Comparison of ENCODE assay signal across 1 cellular context in the genomic region with DNA sequence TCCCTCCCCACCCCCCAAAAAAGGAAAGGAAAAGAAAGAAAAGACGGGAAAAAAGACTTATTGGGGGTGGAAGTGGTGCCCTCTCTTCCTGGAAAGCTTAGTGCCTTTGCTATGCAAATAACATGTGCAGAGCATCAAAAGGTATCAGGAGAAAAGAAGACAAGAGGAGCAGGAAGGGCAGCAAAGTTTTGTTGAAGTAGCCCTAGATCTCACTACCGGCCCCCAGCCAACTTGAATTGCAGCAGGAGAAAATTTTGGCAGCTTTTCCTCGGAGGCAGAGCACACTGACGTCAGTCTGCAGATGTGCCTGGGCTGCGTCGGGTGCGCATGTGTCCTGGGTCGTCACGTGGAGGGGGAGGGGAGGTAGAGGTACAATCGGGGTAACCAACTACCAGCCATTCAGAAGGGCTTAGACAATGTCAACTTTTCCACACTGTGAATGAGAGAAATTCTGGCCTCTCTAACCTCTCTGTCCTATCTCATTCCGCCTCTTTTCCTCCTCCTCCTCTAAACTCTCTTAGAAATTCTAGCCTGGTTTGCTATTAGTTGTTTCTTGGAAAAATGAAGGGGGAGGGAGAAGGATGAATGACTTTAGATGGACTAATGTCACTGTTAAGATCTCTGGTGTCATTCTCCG.
TF ChIP-seq lines count a peak whose summit lies in the region.

A gene with protein sequence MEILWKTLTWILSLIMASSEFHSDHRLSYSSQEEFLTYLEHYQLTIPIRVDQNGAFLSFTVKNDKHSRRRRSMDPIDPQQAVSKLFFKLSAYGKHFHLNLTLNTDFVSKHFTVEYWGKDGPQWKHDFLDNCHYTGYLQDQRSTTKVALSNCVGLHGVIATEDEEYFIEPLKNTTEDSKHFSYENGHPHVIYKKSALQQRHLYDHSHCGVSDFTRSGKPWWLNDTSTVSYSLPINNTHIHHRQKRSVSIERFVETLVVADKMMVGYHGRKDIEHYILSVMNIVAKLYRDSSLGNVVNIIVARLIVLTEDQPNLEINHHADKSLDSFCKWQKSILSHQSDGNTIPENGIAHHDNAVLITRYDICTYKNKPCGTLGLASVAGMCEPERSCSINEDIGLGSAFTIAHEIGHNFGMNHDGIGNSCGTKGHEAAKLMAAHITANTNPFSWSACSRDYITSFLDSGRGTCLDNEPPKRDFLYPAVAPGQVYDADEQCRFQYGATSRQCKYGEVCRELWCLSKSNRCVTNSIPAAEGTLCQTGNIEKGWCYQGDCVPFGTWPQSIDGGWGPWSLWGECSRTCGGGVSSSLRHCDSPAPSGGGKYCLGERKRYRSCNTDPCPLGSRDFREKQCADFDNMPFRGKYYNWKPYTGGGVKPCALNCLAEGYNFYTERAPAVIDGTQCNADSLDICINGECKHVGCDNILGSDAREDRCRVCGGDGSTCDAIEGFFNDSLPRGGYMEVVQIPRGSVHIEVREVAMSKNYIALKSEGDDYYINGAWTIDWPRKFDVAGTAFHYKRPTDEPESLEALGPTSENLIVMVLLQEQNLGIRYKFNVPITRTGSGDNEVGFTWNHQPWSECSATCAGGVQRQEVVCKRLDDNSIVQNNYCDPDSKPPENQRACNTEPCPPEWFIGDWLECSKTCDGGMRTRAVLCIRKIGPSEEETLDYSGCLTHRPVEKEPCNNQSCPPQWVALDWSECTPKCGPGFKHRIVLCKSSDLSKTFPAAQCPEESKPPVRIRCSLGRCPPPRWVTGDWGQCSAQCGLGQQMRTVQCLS (N-terminal part only) (minus strand): TSS at position 286 of the 637 bp plus-strand sequence. CDS start 8,247 bp downstream, outside the sequence.

TF ChIP-seq in K562, 482 proteins besides CTCF, POLR2A, EP300 and RAD21 (continued from another document and continues in another):
- TF ChIP-seq, protein P1, sequence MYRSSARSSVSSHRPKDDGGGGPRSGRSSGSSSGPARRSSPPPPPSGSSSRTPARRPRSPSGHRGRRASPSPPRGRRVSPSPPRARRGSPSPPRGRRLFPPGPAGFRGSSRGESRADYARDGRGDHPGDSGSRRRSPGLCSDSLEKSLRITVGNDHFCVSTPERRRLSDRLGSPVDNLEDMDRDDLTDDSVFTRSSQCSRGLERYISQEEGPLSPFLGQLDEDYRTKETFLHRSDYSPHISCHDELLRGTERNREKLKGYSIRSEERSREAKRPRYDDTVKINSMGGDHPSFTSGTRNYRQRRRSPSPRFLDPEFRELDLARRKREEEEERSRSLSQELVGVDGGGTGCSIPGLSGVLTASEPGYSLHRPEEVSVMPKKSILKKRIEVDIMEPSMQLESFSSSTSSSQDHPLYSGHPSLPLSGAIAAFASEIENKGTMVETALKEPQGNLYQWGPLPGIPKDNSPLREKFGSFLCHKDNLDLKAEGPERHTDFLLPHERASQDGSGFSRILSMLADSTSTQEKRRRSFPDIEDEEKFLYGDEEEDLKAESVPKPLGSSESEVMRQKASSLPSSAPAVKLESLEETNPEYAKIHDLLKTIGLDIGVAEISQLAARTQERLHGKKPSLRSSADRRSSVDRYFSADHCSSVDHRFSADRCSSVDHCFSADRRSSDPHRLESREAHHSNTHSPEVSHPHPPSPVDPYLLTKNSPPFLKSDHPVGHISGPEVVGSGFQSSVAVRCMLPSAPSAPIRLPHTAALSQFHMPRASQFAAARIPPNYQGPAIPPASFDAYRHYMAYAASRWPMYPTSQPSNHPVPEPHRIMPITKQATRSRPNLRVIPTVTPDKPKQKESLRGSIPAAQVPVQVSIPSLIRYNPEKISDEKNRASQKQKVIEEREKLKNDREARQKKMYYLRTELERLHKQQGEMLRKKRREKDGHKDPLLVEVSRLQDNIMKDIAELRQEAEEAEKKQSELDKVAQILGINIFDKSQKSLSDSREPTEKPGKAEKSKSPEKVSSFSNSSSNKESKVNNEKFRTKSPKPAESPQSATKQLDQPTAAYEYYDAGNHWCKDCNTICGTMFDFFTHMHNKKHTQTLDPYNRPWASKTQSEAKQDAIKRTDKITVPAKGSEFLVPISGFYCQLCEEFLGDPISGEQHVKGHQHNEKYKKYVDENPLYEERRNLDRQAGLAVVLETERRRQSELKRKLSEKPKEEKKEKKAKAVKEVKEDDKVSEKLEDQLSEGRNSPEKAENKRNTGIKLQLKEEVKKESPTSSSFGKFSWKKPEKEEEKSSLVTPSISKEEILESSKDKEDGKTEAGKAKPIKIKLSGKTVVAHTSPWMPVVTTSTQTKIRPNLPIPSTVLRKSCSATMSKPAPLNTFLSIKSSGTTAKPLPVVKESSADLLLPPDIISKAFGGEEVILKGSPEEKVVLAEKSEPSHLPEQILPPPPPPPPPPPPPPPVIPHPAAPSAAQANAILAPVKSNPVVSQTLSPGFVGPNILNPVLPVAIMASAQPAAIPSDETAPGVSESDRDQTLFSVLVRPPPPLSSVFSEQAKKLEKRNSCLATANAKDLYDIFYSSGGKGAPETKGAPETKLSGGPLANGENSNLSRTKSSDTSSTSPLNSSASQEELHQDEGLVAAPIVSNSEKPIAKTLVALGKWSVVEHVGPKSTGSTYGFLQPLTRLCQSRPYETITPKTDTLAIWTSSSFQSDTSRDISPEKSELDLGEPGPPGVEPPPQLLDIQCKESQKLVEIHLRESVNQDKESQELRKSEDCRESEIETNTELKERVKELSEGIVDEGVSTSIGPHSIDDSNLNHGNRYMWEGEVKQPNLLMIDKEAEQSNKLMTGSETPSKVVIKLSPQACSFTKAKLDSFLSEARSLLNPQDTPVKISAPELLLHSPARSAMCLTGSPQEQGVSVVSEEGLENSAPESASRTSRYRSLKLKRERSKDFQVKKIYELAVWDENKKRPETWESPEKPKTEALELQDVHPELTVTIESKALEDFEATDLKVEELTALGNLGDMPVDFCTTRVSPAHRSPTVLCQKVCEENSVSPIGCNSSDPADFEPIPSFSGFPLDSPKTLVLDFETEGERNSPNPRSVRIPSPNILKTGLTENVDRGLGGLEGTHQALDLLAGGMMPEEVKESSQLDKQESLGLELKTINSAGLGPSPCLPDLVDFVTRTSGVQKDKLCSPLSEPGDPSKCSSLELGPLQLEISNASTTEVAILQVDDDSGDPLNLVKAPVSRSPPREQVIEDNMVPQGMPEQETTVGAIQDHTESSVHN (IDR thresholded peaks at IDR 0.05; ENCODE audit: borderline replicate concordance in 1 of 2, low read depth in 1 of 2): peak in 1 of 2 experiments; percentile 77; a peak in 2 of 4 replicates
- TF ChIP-seq, protein P2, sequence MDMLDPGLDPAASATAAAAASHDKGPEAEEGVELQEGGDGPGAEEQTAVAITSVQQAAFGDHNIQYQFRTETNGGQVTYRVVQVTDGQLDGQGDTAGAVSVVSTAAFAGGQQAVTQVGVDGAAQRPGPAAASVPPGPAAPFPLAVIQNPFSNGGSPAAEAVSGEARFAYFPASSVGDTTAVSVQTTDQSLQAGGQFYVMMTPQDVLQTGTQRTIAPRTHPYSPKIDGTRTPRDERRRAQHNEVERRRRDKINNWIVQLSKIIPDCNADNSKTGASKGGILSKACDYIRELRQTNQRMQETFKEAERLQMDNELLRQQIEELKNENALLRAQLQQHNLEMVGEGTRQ (CRISPR knock-in tag; IDR thresholded peaks at IDR 0.05): peak; percentile 93
- TF ChIP-seq SMAD3 (CRISPR knock-in tag; conservative IDR thresholded peaks at IDR 0.05): no peak
- peak; percentile 77 for TF ChIP-seq CTBP1 (IDR thresholded peaks at IDR 0.05; ENCODE audit: borderline replicate concordance)
- TF ChIP-seq OTX1 (CRISPR knock-in tag; IDR thresholded peaks at IDR 0.05): no peak
- TF ChIP-seq CREB1 (IDR thresholded peaks at IDR 0.05): peak; percentile 84
- TF ChIP-seq CREB1 (CRISPR knock-in tag; IDR thresholded peaks at IDR 0.05): peak; percentile 58; the same call in 1 of the 2 replicates
- TF ChIP-seq RBM17 (IDR thresholded peaks at IDR 0.05; ENCODE audit: borderline replicate concordance, low read depth, low read length): no peak
- no peak for TF ChIP-seq MYBL2 (IDR thresholded peaks at IDR 0.05; ENCODE audit: low read depth)
- TF ChIP-seq MYBL2 (CRISPR knock-in tag; IDR thresholded peaks at IDR 0.05; ENCODE audit: borderline replicate concordance): no peak
- TF ChIP-seq, protein P3, sequence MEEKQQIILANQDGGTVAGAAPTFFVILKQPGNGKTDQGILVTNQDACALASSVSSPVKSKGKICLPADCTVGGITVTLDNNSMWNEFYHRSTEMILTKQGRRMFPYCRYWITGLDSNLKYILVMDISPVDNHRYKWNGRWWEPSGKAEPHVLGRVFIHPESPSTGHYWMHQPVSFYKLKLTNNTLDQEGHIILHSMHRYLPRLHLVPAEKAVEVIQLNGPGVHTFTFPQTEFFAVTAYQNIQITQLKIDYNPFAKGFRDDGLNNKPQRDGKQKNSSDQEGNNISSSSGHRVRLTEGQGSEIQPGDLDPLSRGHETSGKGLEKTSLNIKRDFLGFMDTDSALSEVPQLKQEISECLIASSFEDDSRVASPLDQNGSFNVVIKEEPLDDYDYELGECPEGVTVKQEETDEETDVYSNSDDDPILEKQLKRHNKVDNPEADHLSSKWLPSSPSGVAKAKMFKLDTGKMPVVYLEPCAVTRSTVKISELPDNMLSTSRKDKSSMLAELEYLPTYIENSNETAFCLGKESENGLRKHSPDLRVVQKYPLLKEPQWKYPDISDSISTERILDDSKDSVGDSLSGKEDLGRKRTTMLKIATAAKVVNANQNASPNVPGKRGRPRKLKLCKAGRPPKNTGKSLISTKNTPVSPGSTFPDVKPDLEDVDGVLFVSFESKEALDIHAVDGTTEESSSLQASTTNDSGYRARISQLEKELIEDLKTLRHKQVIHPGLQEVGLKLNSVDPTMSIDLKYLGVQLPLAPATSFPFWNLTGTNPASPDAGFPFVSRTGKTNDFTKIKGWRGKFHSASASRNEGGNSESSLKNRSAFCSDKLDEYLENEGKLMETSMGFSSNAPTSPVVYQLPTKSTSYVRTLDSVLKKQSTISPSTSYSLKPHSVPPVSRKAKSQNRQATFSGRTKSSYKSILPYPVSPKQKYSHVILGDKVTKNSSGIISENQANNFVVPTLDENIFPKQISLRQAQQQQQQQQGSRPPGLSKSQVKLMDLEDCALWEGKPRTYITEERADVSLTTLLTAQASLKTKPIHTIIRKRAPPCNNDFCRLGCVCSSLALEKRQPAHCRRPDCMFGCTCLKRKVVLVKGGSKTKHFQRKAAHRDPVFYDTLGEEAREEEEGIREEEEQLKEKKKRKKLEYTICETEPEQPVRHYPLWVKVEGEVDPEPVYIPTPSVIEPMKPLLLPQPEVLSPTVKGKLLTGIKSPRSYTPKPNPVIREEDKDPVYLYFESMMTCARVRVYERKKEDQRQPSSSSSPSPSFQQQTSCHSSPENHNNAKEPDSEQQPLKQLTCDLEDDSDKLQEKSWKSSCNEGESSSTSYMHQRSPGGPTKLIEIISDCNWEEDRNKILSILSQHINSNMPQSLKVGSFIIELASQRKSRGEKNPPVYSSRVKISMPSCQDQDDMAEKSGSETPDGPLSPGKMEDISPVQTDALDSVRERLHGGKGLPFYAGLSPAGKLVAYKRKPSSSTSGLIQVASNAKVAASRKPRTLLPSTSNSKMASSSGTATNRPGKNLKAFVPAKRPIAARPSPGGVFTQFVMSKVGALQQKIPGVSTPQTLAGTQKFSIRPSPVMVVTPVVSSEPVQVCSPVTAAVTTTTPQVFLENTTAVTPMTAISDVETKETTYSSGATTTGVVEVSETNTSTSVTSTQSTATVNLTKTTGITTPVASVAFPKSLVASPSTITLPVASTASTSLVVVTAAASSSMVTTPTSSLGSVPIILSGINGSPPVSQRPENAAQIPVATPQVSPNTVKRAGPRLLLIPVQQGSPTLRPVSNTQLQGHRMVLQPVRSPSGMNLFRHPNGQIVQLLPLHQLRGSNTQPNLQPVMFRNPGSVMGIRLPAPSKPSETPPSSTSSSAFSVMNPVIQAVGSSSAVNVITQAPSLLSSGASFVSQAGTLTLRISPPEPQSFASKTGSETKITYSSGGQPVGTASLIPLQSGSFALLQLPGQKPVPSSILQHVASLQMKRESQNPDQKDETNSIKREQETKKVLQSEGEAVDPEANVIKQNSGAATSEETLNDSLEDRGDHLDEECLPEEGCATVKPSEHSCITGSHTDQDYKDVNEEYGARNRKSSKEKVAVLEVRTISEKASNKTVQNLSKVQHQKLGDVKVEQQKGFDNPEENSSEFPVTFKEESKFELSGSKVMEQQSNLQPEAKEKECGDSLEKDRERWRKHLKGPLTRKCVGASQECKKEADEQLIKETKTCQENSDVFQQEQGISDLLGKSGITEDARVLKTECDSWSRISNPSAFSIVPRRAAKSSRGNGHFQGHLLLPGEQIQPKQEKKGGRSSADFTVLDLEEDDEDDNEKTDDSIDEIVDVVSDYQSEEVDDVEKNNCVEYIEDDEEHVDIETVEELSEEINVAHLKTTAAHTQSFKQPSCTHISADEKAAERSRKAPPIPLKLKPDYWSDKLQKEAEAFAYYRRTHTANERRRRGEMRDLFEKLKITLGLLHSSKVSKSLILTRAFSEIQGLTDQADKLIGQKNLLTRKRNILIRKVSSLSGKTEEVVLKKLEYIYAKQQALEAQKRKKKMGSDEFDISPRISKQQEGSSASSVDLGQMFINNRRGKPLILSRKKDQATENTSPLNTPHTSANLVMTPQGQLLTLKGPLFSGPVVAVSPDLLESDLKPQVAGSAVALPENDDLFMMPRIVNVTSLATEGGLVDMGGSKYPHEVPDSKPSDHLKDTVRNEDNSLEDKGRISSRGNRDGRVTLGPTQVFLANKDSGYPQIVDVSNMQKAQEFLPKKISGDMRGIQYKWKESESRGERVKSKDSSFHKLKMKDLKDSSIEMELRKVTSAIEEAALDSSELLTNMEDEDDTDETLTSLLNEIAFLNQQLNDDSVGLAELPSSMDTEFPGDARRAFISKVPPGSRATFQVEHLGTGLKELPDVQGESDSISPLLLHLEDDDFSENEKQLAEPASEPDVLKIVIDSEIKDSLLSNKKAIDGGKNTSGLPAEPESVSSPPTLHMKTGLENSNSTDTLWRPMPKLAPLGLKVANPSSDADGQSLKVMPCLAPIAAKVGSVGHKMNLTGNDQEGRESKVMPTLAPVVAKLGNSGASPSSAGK (IDR thresholded peaks at IDR 0.05): peak; percentile 13; the same call in 1 of the 2 replicates
- TF ChIP-seq, protein P4, sequence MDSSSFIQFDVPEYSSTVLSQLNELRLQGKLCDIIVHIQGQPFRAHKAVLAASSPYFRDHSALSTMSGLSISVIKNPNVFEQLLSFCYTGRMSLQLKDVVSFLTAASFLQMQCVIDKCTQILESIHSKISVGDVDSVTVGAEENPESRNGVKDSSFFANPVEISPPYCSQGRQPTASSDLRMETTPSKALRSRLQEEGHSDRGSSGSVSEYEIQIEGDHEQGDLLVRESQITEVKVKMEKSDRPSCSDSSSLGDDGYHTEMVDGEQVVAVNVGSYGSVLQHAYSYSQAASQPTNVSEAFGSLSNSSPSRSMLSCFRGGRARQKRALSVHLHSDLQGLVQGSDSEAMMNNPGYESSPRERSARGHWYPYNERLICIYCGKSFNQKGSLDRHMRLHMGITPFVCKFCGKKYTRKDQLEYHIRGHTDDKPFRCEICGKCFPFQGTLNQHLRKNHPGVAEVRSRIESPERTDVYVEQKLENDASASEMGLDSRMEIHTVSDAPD (CRISPR knock-in tag; IDR thresholded peaks at IDR 0.05): no peak
- peak; percentile 80 for TF ChIP-seq EP400 (IDR thresholded peaks at IDR 0.05)
- TF ChIP-seq ZSCAN32 (CRISPR knock-in tag; IDR thresholded peaks at IDR 0.05): no peak
- TF ChIP-seq TOE1 (IDR thresholded peaks at IDR 0.05; ENCODE audit: borderline replicate concordance): peak; percentile 38; the same call in 1 of the 2 replicates
- no peak for TF ChIP-seq TOE1 (CRISPR knock-in tag; IDR thresholded peaks at IDR 0.05; ENCODE audit: borderline replicate concordance, low read depth)
- peak; percentile 53 for TF ChIP-seq NUFIP1 (IDR thresholded peaks at IDR 0.05; ENCODE audit: partially characterized antibody)
- TF ChIP-seq ZNF408 (CRISPR knock-in tag; IDR thresholded peaks at IDR 0.05; ENCODE audit: low read depth): no peak
- TF ChIP-seq, protein P5, sequence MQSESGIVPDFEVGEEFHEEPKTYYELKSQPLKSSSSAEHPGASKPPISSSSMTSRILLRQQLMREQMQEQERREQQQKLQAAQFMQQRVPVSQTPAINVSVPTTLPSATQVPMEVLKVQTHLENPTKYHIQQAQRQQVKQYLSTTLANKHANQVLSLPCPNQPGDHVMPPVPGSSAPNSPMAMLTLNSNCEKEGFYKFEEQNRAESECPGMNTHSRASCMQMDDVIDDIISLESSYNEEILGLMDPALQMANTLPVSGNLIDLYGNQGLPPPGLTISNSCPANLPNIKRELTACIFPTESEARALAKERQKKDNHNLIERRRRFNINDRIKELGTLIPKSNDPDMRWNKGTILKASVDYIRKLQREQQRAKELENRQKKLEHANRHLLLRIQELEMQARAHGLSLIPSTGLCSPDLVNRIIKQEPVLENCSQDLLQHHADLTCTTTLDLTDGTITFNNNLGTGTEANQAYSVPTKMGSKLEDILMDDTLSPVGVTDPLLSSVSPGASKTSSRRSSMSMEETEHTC (IDR thresholded peaks at IDR 0.05): peak; percentile 79; the same call in 1 of the 2 replicates
